8 cellular contexts compared by ENCODE assay signal in the genomic region with DNA sequence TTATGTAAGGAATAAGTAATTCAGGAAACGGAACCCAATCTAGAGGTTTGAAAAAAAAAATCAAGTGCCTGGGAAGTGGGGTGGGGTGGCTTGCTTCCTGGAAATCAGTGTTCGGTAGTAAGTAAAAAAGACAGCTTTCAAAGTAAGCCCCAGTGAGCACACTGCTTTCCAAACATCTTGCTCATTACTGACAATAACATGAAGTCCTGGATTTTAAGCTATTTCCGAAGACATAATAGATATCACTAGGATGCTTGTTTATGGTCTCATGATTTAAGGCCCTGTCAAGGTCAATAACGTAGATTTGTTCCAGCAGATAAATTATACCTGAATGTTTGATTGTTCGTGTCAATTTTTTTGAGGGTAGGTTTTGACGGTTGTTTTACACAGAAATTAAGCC. TPM values are rescaled to one million over a fixed set of nuclear protein-coding genes. Genes with fewer than 3 reads are reported as not detected.
DNase-seq lines count a peak whose midpoint lies in the region; ATAC-seq and TF ChIP-seq lines count a peak whose summit lies in the region.

No MANE protein-coding gene starts in this region.

- H4K20me1 ChIP-seq in SK-N-SH (ENCODE audit: insufficient read depth), result no peaks in the 10 kb centered on the region

- H3K9me2 ChIP-seq in SK-N-SH, result no peaks in the 10 kb centered on the region

- TF ChIP-seq RAD21 in SK-N-SH (IDR thresholded peaks at IDR 0.05; ENCODE audit: low read length), result no peak

- peak overlapping the region; percentile 84 for H3K9ac ChIP-seq in SK-N-SH

- no peak for TF ChIP-seq CTCF in GM12875 (IDR thresholded peaks at IDR 0.05; ENCODE audit: borderline replicate concordance, insufficient read depth, low read depth, low read length)
- TF ChIP-seq CTCF in SK-N-SH (IDR thresholded peaks at IDR 0.05), result no peak
- TF ChIP-seq CTCF in fibroblast of the aortic adventitia (IDR thresholded peaks at IDR 0.05; ENCODE audit: insufficient read depth, low read length), result no peak
- no peak for TF ChIP-seq CTCF in gastrocnemius medialis (IDR thresholded peaks at IDR 0.05 in 4 of 5, conservative IDR thresholded peaks at IDR 0.05 in 1 of 5)

- peak in 1 of 2 experiments; percentile 52; a peak in 2 of 4 replicates for TF ChIP-seq EP300 in SK-N-SH (IDR thresholded peaks at IDR 0.05; ENCODE audit: borderline replicate concordance in 1 of 2, low read depth in 1 of 2, low read length in 1 of 2)

- H3K36me3 ChIP-seq in SK-N-SH (replicated peaks in 1 of 2; ENCODE audit: control insufficient read depth in 1 of 2, insufficient read depth in 2 of 2, low read length in 1 of 2), result no peaks in the 10 kb centered on the region
- no peaks in the 10 kb centered on the region for H3K36me3 ChIP-seq in gastrocnemius medialis

- POLR2A ChIA-PET in SK-N-SH (lab: Yijun Ruan, JAX), result interaction anchor here (2.0 kb wide), 1 partner anchor 52 kb away, joined by 7 read pairs; no protein-coding TSS in a partner anchor

- peaks cover 45% of the 10 kb centered on the region for H3F3A ChIP-seq in SK-N-SH (replicated peaks; ENCODE audit: insufficient read depth)

- TF ChIP-seq POLR2A in gastrocnemius medialis (IDR thresholded peaks at IDR 0.05), result no peak

- H3K4me1 ChIP-seq in SK-N-SH (ENCODE audit: control insufficient read depth in 1 of 2, insufficient read depth in 2 of 2, low read depth in 1 of 2, low read length in 1 of 2) (peaks cover 21 to 39% of the 10 kb centered on the region in 2 experiments; a peak in 3 of 4 replicates), gastrocnemius medialis (peaks cover 8 to 21% of the 10 kb centered on the region in 2 donors)

- H3K27ac ChIP-seq in SK-N-SH (ENCODE audit: low read depth in 2 of 2, low read length in 1 of 2) (peak overlapping the region; percentile 91 to 96), gastrocnemius medialis (peak overlapping the region; percentile 67 to 83 (median 80))

- no peaks in the 10 kb centered on the region for H3K9me3 ChIP-seq in SK-N-SH
- H3K9me3 ChIP-seq in gastrocnemius medialis, result no peaks in the 10 kb centered on the region

- in situ Hi-C loops in gastrocnemius medialis (cut with MboI; ENCODE audit: low sequenced_read_pairs in 4 of 4), result no loop called here

- no peaks in the 10 kb centered on the region for H3K27me3 ChIP-seq in SK-N-SH (ENCODE audit: insufficient read depth)
- peaks cover 0 to 10% (median 6%) of the 10 kb centered on the region in 3 donors for H3K27me3 ChIP-seq in gastrocnemius medialis

- H3K4me3 ChIP-seq in GM12875 (ENCODE audit: low read depth, low read length), result peak overlapping the region; percentile 87
- peak overlapping the region; percentile 79 to 89 for H3K4me3 ChIP-seq in SK-N-SH (ENCODE audit: low read depth in 2 of 2, low read length in 1 of 2)
- H3K4me3 ChIP-seq in fibroblast of the aortic adventitia (ENCODE audit: low read depth, low read length), result peak overlapping the region; percentile 87
- H3K4me3 ChIP-seq in gastrocnemius medialis, result peak overlapping the region; percentile 66 to 85 (median 74)

- 2% methylated on average over 6 of the region's 6 CpGs for WGBS in SK-N-SH (ENCODE audit: low lambda C conversion rate)

- CTCF ChIA-PET in SK-N-SH (lab: Yijun Ruan, JAX), result interaction anchor here (1.0 to 5.0 kb wide), 6 partner anchors 11 to 106 kb away, joined by 3 to 32 read pairs (median 5); no protein-coding TSS in a partner anchor

- H3K79me2 ChIP-seq in SK-N-SH (ENCODE audit: insufficient read depth), result peaks cover 52% of the 10 kb centered on the region

- peak overlapping the region; percentile 57; the same call in 1 of the 2 replicates for H2AFZ ChIP-seq in SK-N-SH (ENCODE audit: low read depth)

- ATAC-seq in gastrocnemius medialis (no peak), GM21528 (IDR thresholded peaks at IDR 0.05; ENCODE audit: low FRiP score, unreplicated experiment) (no peak)

- DNase-seq in SK-N-SH, result peak; percentile 20
- no peak for DNase-seq in fibroblast of the aortic adventitia (ENCODE audit: low read depth)
- DNase-seq in gastrocnemius medialis, result no peak
- DNase-seq in NCI-H1694 treated with DMSO at 0.1 percent for 48 hours (lab: John Stamatoyannopoulos, UW), result no peak
- no peak for DNase-seq in amygdala (lab: John Stamatoyannopoulos, UW)
- no peak for DNase-seq in NCI-H2107 treated with DMSO at 0.1 percent for 48 hours (lab: John Stamatoyannopoulos, UW; ENCODE audit: unreplicated experiment)

- intact Hi-C loops in gastrocnemius medialis (cut with DNase I; ENCODE audit: low total_unique reads), result loop anchor here (2.0 to 5.0 kb wide), 2 partner anchors 51 to 111 kb away; a partner anchor contains a TSS

- H3K4me2 ChIP-seq in SK-N-SH, result peak overlapping the region; percentile 90

TF ChIP-seq in SK-N-SH, 30 proteins besides CTCF, POLR2A, EP300 and RAD21:
- TF ChIP-seq FOXJ3 (CRISPR knock-in tag; IDR thresholded peaks at IDR 0.05), result no peak
- TF ChIP-seq SIN3A (IDR thresholded peaks at IDR 0.05; ENCODE audit: borderline replicate concordance, low read depth, low read length), result 0 out of 2 replicates have a peak, but pooled peaks have one; percentile 54
- TF ChIP-seq MXI1 (IDR thresholded peaks at IDR 0.05; ENCODE audit: low read depth, low read length), result no peak
- TF ChIP-seq TCF12 (IDR thresholded peaks at IDR 0.05), result peak; percentile 62
- TF ChIP-seq, protein P1, sequence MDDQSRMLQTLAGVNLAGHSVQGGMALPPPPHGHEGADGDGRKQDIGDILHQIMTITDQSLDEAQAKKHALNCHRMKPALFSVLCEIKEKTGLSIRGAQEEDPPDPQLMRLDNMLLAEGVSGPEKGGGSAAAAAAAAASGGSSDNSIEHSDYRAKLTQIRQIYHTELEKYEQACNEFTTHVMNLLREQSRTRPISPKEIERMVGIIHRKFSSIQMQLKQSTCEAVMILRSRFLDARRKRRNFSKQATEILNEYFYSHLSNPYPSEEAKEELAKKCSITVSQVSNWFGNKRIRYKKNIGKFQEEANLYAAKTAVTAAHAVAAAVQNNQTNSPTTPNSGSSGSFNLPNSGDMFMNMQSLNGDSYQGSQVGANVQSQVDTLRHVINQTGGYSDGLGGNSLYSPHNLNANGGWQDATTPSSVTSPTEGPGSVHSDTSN (IDR thresholded peaks at IDR 0.05), result peak; percentile 83
- TF ChIP-seq, protein P2, sequence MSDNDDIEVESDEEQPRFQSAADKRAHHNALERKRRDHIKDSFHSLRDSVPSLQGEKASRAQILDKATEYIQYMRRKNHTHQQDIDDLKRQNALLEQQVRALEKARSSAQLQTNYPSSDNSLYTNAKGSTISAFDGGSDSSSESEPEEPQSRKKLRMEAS (IDR thresholded peaks at IDR 0.05; ENCODE audit: low read depth), result peak; percentile 37; the same call in 1 of the 2 replicates
- TF ChIP-seq NFIC (IDR thresholded peaks at IDR 0.05; ENCODE audit: borderline replicate concordance), result no peak
- TF ChIP-seq POLR2AphosphoS5 (IDR thresholded peaks at IDR 0.05; ENCODE audit: low read depth, low read length), result peak; percentile 28; the same call in 1 of the 2 replicates
- no peak for TF ChIP-seq FOXM1 (IDR thresholded peaks at IDR 0.05; ENCODE audit: low read depth)
- no peak for TF ChIP-seq RCOR1 (IDR thresholded peaks at IDR 0.05; ENCODE audit: low read length)

RNA-seq across cellular contexts. Expression of a gene that starts 1.3 kb away (rescaled TPM):
- 25.1 and 32.6 TPM in 2 replicates for polyA plus RNA-seq in SK-N-SH (2012; rRNA removed)
- polyA plus RNA-seq in SK-N-SH (2012; cell fraction: cytosol; rRNA removed), result 26.1 and 26.3 TPM in 2 replicates
- polyA plus RNA-seq in SK-N-SH (2012; cell fraction: nucleus; rRNA removed), result 44.5 and 93.2 TPM in 2 replicates
- total RNA-seq in fibroblast of the aortic adventitia (ENCODE audit: low replicate concordance) (35.3 and 50.0 TPM in 2 replicates), gastrocnemius medialis (1 to 10 TPM in 2 of 4 donors, under 1 TPM in 2; 0.72 to 1.4 (median 1.0) TPM)

RNA-seq across cellular contexts. Expression of a gene that starts 29.7 kb away (rescaled TPM):
- 0.15 TPM in 2 replicates for polyA plus RNA-seq in SK-N-SH (2012; rRNA removed)
- polyA plus RNA-seq in SK-N-SH (2012; cell fraction: cytosol; rRNA removed), result 0.13 and 0.30 TPM in 2 replicates
- 0.05 TPM in 1 of 2 replicates, not detected in the other for polyA plus RNA-seq in SK-N-SH (2012; cell fraction: nucleus; rRNA removed)
- total RNA-seq in fibroblast of the aortic adventitia (ENCODE audit: low replicate concordance), result 0.09 and 0.33 TPM in 2 replicates
- total RNA-seq in gastrocnemius medialis, result not detected

Comparison
In these comparisons a context has a peak if more than half of its experiments do, and no peak if none do; other contexts are left out.
1. RNA of a gene that starts 1.3 kb away (total RNA-seq): 35.3 to 50.0 TPM in fibroblast of the aortic adventitia; 0.72 to 1.4 TPM in gastrocnemius medialis; every median in the first group is over 10 times any median in the second.
2. Peak in every context shown above with its lines, with median percentiles within 50 percentile points of each other: H3K4me3 ChIP-seq.